10 cellular contexts compared by ENCODE assay signal in the genomic region with DNA sequence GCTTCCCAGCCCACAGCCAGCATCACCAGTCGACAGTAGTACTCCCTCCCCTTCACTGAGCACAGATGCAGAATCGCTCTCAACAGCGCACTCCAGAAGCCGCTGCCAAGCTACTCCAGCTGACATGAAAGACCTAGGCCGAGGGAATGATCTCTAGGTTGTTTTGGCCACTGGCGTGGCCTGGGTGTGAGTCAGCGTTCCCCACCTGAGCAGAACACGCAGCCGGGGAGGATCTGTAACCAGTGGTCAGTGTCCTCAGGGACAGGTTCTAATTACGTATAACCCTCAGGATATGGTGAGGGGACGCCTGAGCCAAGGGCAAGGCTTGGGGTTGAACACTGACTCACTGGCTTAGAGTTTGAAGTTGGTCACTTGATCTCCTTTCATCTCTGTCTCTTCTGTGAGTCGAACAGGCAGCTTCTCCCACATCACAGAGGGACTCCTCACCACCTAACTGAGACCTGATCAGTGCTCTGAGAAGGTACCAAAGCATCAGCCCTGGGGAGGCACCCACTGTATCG.
DNase-seq lines count a peak whose midpoint lies in the region; TF ChIP-seq lines count a peak whose summit lies in the region.
"Had no signal": no experiment of that assay in that cellular context is flagged by ENCODE, and none has a peak within 500 bp of the region (broad histone marks: within the 10 kb centered on the region; RNA-seq: fewer than 3 reads in every experiment).

No MANE protein-coding gene starts in this region.

- TF ChIP-seq CTCF in Loucy (conservative IDR thresholded peaks at IDR 0.05; ENCODE audit: low read length) (no peak), choroid plexus epithelial cell (conservative IDR thresholded peaks at IDR 0.05; ENCODE audit: low read depth, low read length) (no peak)

- H2AFZ ChIP-seq in Loucy (ENCODE audit: low read length) = 0 out of 2 replicates have a peak overlapping the region, but pooled peaks have one; percentile 1

- H3K36me3 ChIP-seq in Loucy (ENCODE audit: insufficient read depth, low read length) (no peaks in the 10 kb centered on the region), muscle layer of colon (ENCODE audit: insufficient read depth, low read length) (no peaks in the 10 kb centered on the region)
- H3K36me3 ChIP-seq: SJSA1 had no signal

- H3K4me1 ChIP-seq in Loucy (ENCODE audit: insufficient read depth, low read length, poor library complexity, severe bottlenecking) (peaks cover 13% of the 10 kb centered on the region), muscle layer of colon (ENCODE audit: insufficient read depth, low read length) (peaks cover 52% of the 10 kb centered on the region)

- no peaks in the 10 kb centered on the region for H3K9me2 ChIP-seq in Loucy (replicated peaks; ENCODE audit: low read depth, low read length)

- H3K9me3 ChIP-seq in Loucy (ENCODE audit: insufficient read depth, low read depth, low read length) (no peaks in the 10 kb centered on the region), muscle layer of colon (ENCODE audit: low read length) (no peaks in the 10 kb centered on the region)
- H3K9me3 ChIP-seq: SJSA1 had no signal

- H3K27ac ChIP-seq in muscle layer of colon (ENCODE audit: low read depth, low read length) = peak overlapping the region; percentile 43
- H3K27ac ChIP-seq: C4-2B, SJSA1 had no signal

- no peaks in the 10 kb centered on the region for H3K79me2 ChIP-seq in Loucy (ENCODE audit: insufficient read depth, low read length)

- DNase-seq in A172 (ENCODE audit: low spot score) (peak; percentile 86), choroid plexus epithelial cell (ENCODE audit: low read depth) (peak; percentile 64), COLO668 (lab: John Stamatoyannopoulos, UW; ENCODE audit: unreplicated experiment) (no peak), putamen (ENCODE audit: low spot score) (no peak)
- DNase-seq in stimulated activated CD8-positive, alpha-beta memory T cell treated with anti-CD3 and anti-CD28 coated beads, Interleukin-4, amount 100 ng/mL, for 48 hours = no peak
- DNase-seq in stimulated activated CD4-positive, alpha-beta T cell treated with anti-CD3 and anti-CD28 coated beads, Interleukin-12 subunit alpha, Interleukin-12 subunit beta, amount 100 ng/mL, for 4 hours = no peak

- H4K20me1 ChIP-seq in Loucy (ENCODE audit: insufficient read depth, low read length, poor library complexity, severe bottlenecking) = no peaks in the 10 kb centered on the region

- H3K9ac ChIP-seq in Loucy (ENCODE audit: low read depth, low read length, poor library complexity, severe bottlenecking) (no peak overlapping the region), muscle layer of colon (ENCODE audit: low read length) (peak overlapping the region; percentile 10)

- H3K4me3 ChIP-seq in Loucy (ENCODE audit: low read length, poor library complexity, severe bottlenecking) (no peak overlapping the region), choroid plexus epithelial cell (ENCODE audit: low read depth, low read length) (no peak overlapping the region), muscle layer of colon (ENCODE audit: low read depth in 1 of 2, low read length in 2 of 2) (no peak overlapping the region)
- H3K4me3 ChIP-seq: SJSA1 had no signal

- H3K4me2 ChIP-seq in Loucy (ENCODE audit: low read depth, low read length, poor library complexity, severe bottlenecking) = no peak overlapping the region

- H3K27me3 ChIP-seq in Loucy (ENCODE audit: insufficient read depth, low read length, poor library complexity, severe bottlenecking) (no peaks in the 10 kb centered on the region), muscle layer of colon (ENCODE audit: control insufficient read depth in 1 of 2, insufficient read depth in 2 of 2, low read length in 2 of 2) (no peaks in the 10 kb centered on the region)
- H3K27me3 ChIP-seq: SJSA1 had no signal

- H3F3A ChIP-seq in Loucy (ENCODE audit: low read depth) = no peaks in the 10 kb centered on the region

Comparison
In these comparisons a context has a peak if more than half of its experiments do, and no peak if none do; other contexts are left out.
1. DNase-seq: peak in A172 (single experiment) and choroid plexus epithelial cell (single experiment); none in stimulated activated CD8-positive, alpha-beta memory T cell treated with anti-CD3 and anti-CD28 coated beads, Interleukin-4, amount 100 ng/mL, for 48 hours (single experiment), COLO668 (single experiment), stimulated activated CD4-positive, alpha-beta T cell treated with anti-CD3 and anti-CD28 coated beads, Interleukin-12 subunit alpha, Interleukin-12 subunit beta, amount 100 ng/mL, for 4 hours (single experiment) and putamen (single experiment).